ENCODE assay signal across 1 cellular context in the genomic region with DNA sequence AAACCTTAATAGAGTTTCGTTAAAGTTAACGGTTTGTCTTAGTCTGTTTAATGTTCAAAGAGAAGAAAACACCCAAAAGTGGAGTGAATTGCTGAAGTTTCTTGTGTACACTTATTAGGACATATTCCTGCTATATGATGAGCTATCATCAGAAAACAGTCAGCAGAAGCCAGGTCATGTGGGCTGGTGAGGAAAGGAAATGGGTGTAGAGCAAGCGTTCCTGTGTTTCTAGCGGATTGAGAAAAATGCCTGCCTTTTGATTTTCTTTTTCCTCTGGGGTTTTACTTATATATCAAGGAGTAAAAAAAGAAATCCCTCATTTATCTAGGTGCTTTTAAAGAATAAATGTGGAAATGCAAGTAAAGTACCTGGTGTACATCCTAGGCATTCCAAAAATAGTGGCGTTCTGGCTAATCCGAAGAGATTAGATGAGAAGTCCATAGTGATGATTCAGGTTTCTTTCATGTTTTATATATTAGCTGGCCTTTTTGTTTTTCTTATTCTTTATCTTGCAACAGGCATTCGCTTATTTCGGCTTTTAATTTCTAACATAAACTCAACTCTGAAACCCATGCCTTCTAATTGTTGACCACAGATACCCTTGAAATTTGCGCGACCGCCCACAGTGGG.
TF ChIP-seq lines count a peak whose summit lies in the region.

No MANE protein-coding gene starts in this region.

TF ChIP-seq in IMR-90, 13 proteins besides CTCF, POLR2A, EP300 and RAD21 (continued from another document):
- no peak for TF ChIP-seq USF2 (IDR thresholded peaks at IDR 0.05; ENCODE audit: low read depth, low read length)
- no peak for TF ChIP-seq SMC3 (IDR thresholded peaks at IDR 0.05; ENCODE audit: low read depth, low read length)
- TF ChIP-seq NFE2L2 (IDR thresholded peaks at IDR 0.05; ENCODE audit: low read depth, low read length) = no peak
- no peak for TF ChIP-seq MXI1 (IDR thresholded peaks at IDR 0.05; ENCODE audit: borderline replicate concordance, low read depth, low read length)
